In genomic region chr6:14254505-14254904, GRCh38 we compare ENCODE assay signal across 12 cellular contexts.
DNase-seq lines count a peak whose midpoint lies in the region; ATAC-seq and TF ChIP-seq lines count a peak whose summit lies in the region.
"Had no signal": no experiment of that assay in that cellular context is flagged by ENCODE, and none has a peak within 500 bp of the region (broad histone marks: within the 10 kb centered on the region; RNA-seq: fewer than 3 reads in every experiment).

No MANE protein-coding gene starts in this region.

- in situ Hi-C loops in GM13976 (cut with MboI; ENCODE audit: low sequenced_read_pairs, unreplicated experiment), result no loop called here

- H3F3A ChIP-seq in Loucy (ENCODE audit: low read depth), result no peaks in the 10 kb centered on the region

- TF ChIP-seq CTCF in GM13976 (IDR thresholded peaks at IDR 0.05; ENCODE audit: borderline replicate concordance, control extremely low read depth, extremely low read depth, insufficient read depth, missing control alignments) (no peak), Loucy (conservative IDR thresholded peaks at IDR 0.05; ENCODE audit: low read length) (no peak)

- H3K9me2 ChIP-seq in Loucy (replicated peaks; ENCODE audit: low read depth, low read length), result no peaks in the 10 kb centered on the region

- H3K36me3 Mint-ChIP-seq in activated T-cell treated with anti-CD3 and anti-CD28 coated beads, Interleukin-2, amount 50 U/mL, for 24 hours (ENCODE audit: low read depth), result no peaks in the 10 kb centered on the region

- peak overlapping the region; percentile 29; the same call in 1 of the 2 replicates for H2AFZ ChIP-seq in Loucy (ENCODE audit: low read length)

- H3K9me3 ChIP-seq in Loucy (ENCODE audit: insufficient read depth, low read depth, low read length), result peaks cover 6% of the 10 kb centered on the region; the same call in 1 of the 2 replicates
- H3K9me3 ChIP-seq: esophagus muscularis mucosa, MG63 had no signal

- no peaks in the 10 kb centered on the region for H3K27me3 ChIP-seq in Loucy (ENCODE audit: insufficient read depth, low read length, poor library complexity, severe bottlenecking)
- H3K27me3 ChIP-seq: brain microvascular endothelial cell, esophagus muscularis mucosa, MG63 had no signal

- peaks cover 56% of the 10 kb centered on the region for H3K4me1 ChIP-seq in Loucy (ENCODE audit: insufficient read depth, low read length, poor library complexity, severe bottlenecking)

- H3K36me3 ChIP-seq in Loucy (ENCODE audit: insufficient read depth, low read length), result no peaks in the 10 kb centered on the region
- H3K36me3 ChIP-seq: brain microvascular endothelial cell, esophagus muscularis mucosa, MG63 had no signal

- no peaks in the 10 kb centered on the region for H3K79me2 ChIP-seq in Loucy (ENCODE audit: insufficient read depth, low read length)

- H3K4me1 Mint-ChIP-seq in activated T-cell treated with anti-CD3 and anti-CD28 coated beads, Interleukin-2, amount 50 U/mL, for 24 hours (ENCODE audit: low read depth), result peaks cover 7% of the 10 kb centered on the region

- no peak overlapping the region for H3K4me2 ChIP-seq in Loucy (ENCODE audit: low read depth, low read length, poor library complexity, severe bottlenecking)

- DNase-seq in GM13976 (ENCODE audit: low spot score), result peak; percentile 63
- DNase-seq in mucosa of gallbladder (ENCODE audit: low spot score), result no peak
- no peak for DNase-seq in activated T-cell treated with anti-CD3 and anti-CD28 coated beads, Interleukin-2, amount 50 U/mL, for 24 hours
- no peak for DNase-seq in glomerular visceral epithelial cell (ENCODE audit: extremely low spot score)
- DNase-seq in HPDE6-E6E7 (ENCODE audit: extremely low spot score), result no peak
- DNase-seq: brain microvascular endothelial cell; CD4-positive, alpha-beta T cell; MG63 had no signal

- ATAC-seq in GM19372 (IDR thresholded peaks at IDR 0.05; ENCODE audit: low read depth, unreplicated experiment) (peak; percentile 91), HG02884 (IDR thresholded peaks at IDR 0.05; ENCODE audit: unreplicated experiment) (peak; percentile 84)

- no peak overlapping the region for H3K4me3 ChIP-seq in Loucy (ENCODE audit: low read length, poor library complexity, severe bottlenecking)
- H3K4me3 ChIP-seq: esophagus muscularis mucosa, MG63 had no signal

- H4K20me1 ChIP-seq in Loucy (ENCODE audit: insufficient read depth, low read length, poor library complexity, severe bottlenecking), result no peaks in the 10 kb centered on the region

- H3K9ac ChIP-seq in Loucy (ENCODE audit: low read depth, low read length, poor library complexity, severe bottlenecking), result no peak overlapping the region

- no peak overlapping the region for H3K4me3 Mint-ChIP-seq in activated T-cell treated with anti-CD3 and anti-CD28 coated beads, Interleukin-2, amount 50 U/mL, for 24 hours
- H3K4me3 Mint-ChIP-seq: CD4-positive, alpha-beta T cell had no signal

- H3K27ac Mint-ChIP-seq in activated T-cell treated with anti-CD3 and anti-CD28 coated beads, Interleukin-2, amount 50 U/mL, for 24 hours, result no peak overlapping the region
- H3K27ac Mint-ChIP-seq: CD4-positive, alpha-beta T cell had no signal

- no peaks in the 10 kb centered on the region for H3K9me3 Mint-ChIP-seq in activated T-cell treated with anti-CD3 and anti-CD28 coated beads, Interleukin-2, amount 50 U/mL, for 24 hours
- H3K9me3 Mint-ChIP-seq: CD4-positive, alpha-beta T cell had no signal

- no peaks in the 10 kb centered on the region for H3K27me3 Mint-ChIP-seq in activated T-cell treated with anti-CD3 and anti-CD28 coated beads, Interleukin-2, amount 50 U/mL, for 24 hours
- H3K27me3 Mint-ChIP-seq: CD4-positive, alpha-beta T cell had no signal
